Comparison of ENCODE assay signal across 17 cellular contexts in the genomic region with DNA sequence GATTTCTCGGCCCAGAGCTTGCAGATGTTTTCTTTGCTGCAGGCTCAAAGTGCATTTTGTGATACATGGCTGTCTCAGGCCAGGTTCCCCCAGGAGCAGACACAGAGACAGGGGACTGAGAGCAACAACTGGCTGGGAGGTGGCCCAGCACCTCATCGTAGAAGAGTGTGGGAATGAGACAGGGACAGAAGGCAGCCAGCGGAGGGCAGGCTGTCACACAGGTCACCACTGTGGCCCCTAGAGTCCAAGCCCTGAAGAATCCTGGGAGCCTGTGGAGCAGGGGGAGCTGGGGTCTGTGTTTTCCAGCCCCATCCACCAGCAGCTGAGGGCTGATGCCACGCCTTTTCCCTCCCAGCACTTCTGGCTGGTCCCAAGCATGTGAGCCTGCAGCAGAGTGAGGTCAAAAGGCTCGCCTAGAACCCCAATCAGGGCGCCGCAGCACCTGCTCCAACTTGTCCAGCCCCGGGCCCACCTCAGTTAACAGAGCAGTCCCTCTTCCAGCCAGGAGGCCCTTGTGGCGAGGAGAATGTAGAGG.
"Had no signal": no experiment of that assay in that cellular context is flagged by ENCODE, and none has a peak within 500 bp of the region (broad histone marks: within the 10 kb centered on the region; RNA-seq: fewer than 3 reads in every experiment).

No MANE protein-coding gene starts in this region.

- H3K4me1 ChIP-seq: parathyroid adenoma, thyroid gland, vagina had no signal

- H3K27ac Mint-ChIP-seq: activated naive CD8-positive, alpha-beta T cell treated with anti-CD3 and anti-CD28 coated beads, Interleukin-2, amount 10 ng/mL, durations not matched to agents 7 days and 5 days; stimulated activated memory B cell treated with anti-CD40 and anti-IgM and Interleukin-4, amounts not matched to agents 10 μg/mL and 1 μg/mL and 100 μg/mL, for 72 hours had no signal

- H3K36me3 ChIP-seq: neutrophil, thyroid gland, vagina had no signal

- H3K9ac ChIP-seq: parathyroid adenoma had no signal

- H2AFZ ChIP-seq: parathyroid adenoma had no signal

- H3K4me3 ChIP-seq: lung, thyroid gland, vagina had no signal

- DNase-seq: activated naive CD4-positive, alpha-beta T cell; activated naive CD8-positive, alpha-beta T cell treated with anti-CD3 and anti-CD28 coated beads, Interleukin-2, amount 10 ng/mL, durations not matched to agents 7 days and 5 days; anterior cingulate cortex; cerebellar nuclear complex; effector memory CD4-positive, alpha-beta T cell; head of caudate nucleus; left colon; naive B cell; stimulated activated CD4-positive, alpha-beta T cell treated with anti-CD3 and anti-CD28 coated beads, Interleukin-12 subunit alpha, Interleukin-12 subunit beta, amount 100 ng/mL, for 4 hours; stimulated activated CD4-positive, alpha-beta T cell treated with anti-CD3 and anti-CD28 coated beads, Interleukin-2, amount 100 ng/mL, for 48 hours; thyroid gland had no signal

- H3K27me3 ChIP-seq: neutrophil, thyroid gland, vagina had no signal

- H3K9me3 Mint-ChIP-seq: activated naive CD8-positive, alpha-beta T cell treated with anti-CD3 and anti-CD28 coated beads, Interleukin-2, amount 10 ng/mL, durations not matched to agents 7 days and 5 days had no signal

- H3K9me3 ChIP-seq: neutrophil, thyroid gland, vagina had no signal

- H3K4me3 Mint-ChIP-seq: activated naive CD8-positive, alpha-beta T cell treated with anti-CD3 and anti-CD28 coated beads, Interleukin-2, amount 10 ng/mL, durations not matched to agents 7 days and 5 days; stimulated activated memory B cell treated with anti-CD40 and anti-IgM and Interleukin-4, amounts not matched to agents 10 μg/mL and 1 μg/mL and 100 μg/mL, for 72 hours had no signal

- H3K27ac ChIP-seq: epithelial cell of prostate, neutrophil, parathyroid adenoma, thyroid gland, vagina had no signal

- H3K27me3 Mint-ChIP-seq: activated naive CD8-positive, alpha-beta T cell treated with anti-CD3 and anti-CD28 coated beads, Interleukin-2, amount 10 ng/mL, durations not matched to agents 7 days and 5 days; naive B cell; stimulated activated memory B cell treated with anti-CD40 and anti-IgM and Interleukin-4, amounts not matched to agents 10 μg/mL and 1 μg/mL and 100 μg/mL, for 72 hours had no signal

- H3K79me2 ChIP-seq: parathyroid adenoma had no signal

- H3K36me3 Mint-ChIP-seq: activated naive CD8-positive, alpha-beta T cell treated with anti-CD3 and anti-CD28 coated beads, Interleukin-2, amount 10 ng/mL, durations not matched to agents 7 days and 5 days; naive B cell; stimulated activated memory B cell treated with anti-CD40 and anti-IgM and Interleukin-4, amounts not matched to agents 10 μg/mL and 1 μg/mL and 100 μg/mL, for 72 hours had no signal

- H3K4me1 Mint-ChIP-seq: activated naive CD8-positive, alpha-beta T cell treated with anti-CD3 and anti-CD28 coated beads, Interleukin-2, amount 10 ng/mL, durations not matched to agents 7 days and 5 days; stimulated activated memory B cell treated with anti-CD40 and anti-IgM and Interleukin-4, amounts not matched to agents 10 μg/mL and 1 μg/mL and 100 μg/mL, for 72 hours had no signal
